In the genomic region with DNA sequence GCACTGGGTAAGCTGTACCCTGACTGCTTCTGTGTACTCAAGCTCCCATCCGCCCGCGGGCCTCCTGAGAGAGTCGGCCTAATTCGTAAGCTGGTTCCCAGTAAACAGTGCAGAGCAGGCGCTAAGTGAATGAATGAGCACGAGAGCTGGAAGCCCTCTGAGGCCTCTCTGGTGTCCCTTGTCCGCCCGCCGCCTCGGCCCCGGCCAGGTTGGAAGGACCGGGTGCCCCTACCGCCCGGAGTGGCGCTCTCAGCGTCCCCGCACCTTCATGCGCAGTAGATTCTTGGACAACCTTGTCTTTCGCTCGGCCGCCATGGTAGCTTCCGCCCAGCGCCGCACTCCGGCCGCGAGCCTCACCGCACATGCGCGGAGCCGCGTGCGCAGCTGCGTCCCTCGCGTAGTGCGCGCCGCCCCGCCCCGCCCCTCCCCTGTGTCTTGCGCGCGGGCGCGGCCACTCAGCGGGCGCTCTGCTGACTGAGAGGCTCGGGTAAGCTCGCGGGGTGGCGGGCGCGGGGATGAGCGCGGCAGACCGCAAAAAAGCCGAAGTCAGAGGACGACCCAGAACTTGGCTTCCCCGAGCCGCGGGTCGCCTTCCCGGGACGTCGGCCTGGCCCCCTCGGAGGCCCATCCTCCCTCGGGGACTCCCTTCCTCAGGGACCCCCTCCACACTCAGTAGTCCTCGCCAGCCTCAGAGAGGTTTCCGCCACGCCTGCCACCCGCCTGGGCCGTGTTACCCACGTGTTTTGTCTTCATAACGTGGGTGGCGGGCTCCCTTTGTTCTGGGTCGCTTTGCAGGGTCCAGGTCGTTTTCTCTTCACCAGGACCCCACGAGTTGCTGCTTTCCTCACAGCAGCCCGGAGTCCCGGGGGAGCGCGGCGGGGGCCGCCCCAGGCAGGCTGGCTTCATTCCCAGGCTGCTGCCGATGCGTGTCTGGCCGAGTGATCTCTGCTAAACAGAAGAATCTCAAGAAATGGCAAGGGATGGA, we compare ENCODE assay signal across 8 cellular contexts. TPM values are rescaled to one million over a fixed set of nuclear protein-coding genes. Genes with fewer than 3 reads are reported as not detected.
DNase-seq lines count a peak whose midpoint lies in the region; ATAC-seq, FAIRE-seq and TF ChIP-seq lines count a peak whose summit lies in the region.

A gene with protein sequence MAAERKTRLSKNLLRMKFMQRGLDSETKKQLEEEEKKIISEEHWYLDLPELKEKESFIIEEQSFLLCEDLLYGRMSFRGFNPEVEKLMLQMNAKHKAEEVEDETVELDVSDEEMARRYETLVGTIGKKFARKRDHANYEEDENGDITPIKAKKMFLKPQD (minus strand): TSS at position 364 of the 985 bp plus-strand sequence. CDS start 49 bp downstream, at position 315.

- H3K27me3 Mint-ChIP-seq in progenitor cell of endocrine pancreas, result peaks cover 35% of the 10 kb centered on the region

- peak; percentile 42; the same call in 1 of the 2 replicates for TF ChIP-seq POLR2A in GM12891 (IDR thresholded peaks at IDR 0.05; ENCODE audit: low read depth, low read length)

- peak within 1 kb of the TSS; percentile 88 for H3K4me3 Mint-ChIP-seq in progenitor cell of endocrine pancreas (ENCODE audit: low read depth)

- ATAC-seq in HG02678 (IDR thresholded peaks at IDR 0.05; ENCODE audit: unreplicated experiment) (peak; percentile 97), left cardiac atrium (peak; percentile 99 to 100), upper lobe of right lung (peak; percentile 100)

- peak; percentile 82 for FAIRE-seq in GM12891 (lab: Jason Lieb, UNC)

- peaks cover 5% of the 10 kb centered on the region for H3K9me3 Mint-ChIP-seq in progenitor cell of endocrine pancreas (ENCODE audit: low read depth)

- peaks cover 13% of the 10 kb centered on the region for H3K4me1 Mint-ChIP-seq in progenitor cell of endocrine pancreas (ENCODE audit: low read depth)

- peaks cover 13% of the 10 kb centered on the region for H3K4me1 ChIP-seq in upper lobe of right lung

- intact Hi-C loops in T-helper 1 cell treated with Interleukin-12 subunit alpha and Interleukin-12 subunit beta and Interleukin-4 antibody, amounts not matched to agents 30 ng/mL and 1 ng/mL, for 36 hours (cut with micrococcal nuclease), result loop anchor here (1.0 to 10.0 kb wide), 10 partner anchors 22 to 1637 kb away; a partner anchor contains a TSS
- intact Hi-C loops in left cardiac atrium (cut with DNase I) (no loop called here), upper lobe of right lung (cut with DNase I) (no loop called here)

- DNase-seq in GM12891 (ENCODE audit: insufficient read length, low spot score) (peak; percentile 89), NCI-H128 (lab: John Stamatoyannopoulos, UW; ENCODE audit: unreplicated experiment) (peak; percentile 34), amniotic epithelial cell (ENCODE audit: low read depth) (peak; percentile 82), left cardiac atrium (peak; percentile 94), progenitor cell of endocrine pancreas (ENCODE audit: low spot score, unreplicated experiment) (peak; percentile 88), upper lobe of right lung (peak; percentile 96)

- H3K27ac Mint-ChIP-seq in progenitor cell of endocrine pancreas, result peak within 1 kb of the TSS; percentile 97

- H3K36me3 ChIP-seq in upper lobe of right lung, result no peaks in the 10 kb centered on the region

- H3K27me3 ChIP-seq in upper lobe of right lung, result peaks cover 12% of the 10 kb centered on the region

- no peaks in the 10 kb centered on the region for H3K9me3 ChIP-seq in upper lobe of right lung

- peaks cover 18% of the 10 kb centered on the region for H3K36me3 Mint-ChIP-seq in progenitor cell of endocrine pancreas (ENCODE audit: insufficient read depth)

- no peak for TF ChIP-seq CTCF in progenitor cell of endocrine pancreas (IDR thresholded peaks at IDR 0.05; ENCODE audit: unreplicated experiment)
- TF ChIP-seq CTCF in upper lobe of right lung (IDR thresholded peaks at IDR 0.05), result peak; percentile 16

- peak within 1 kb of the TSS; percentile 82 for H3K27ac ChIP-seq in upper lobe of right lung

- peak within 1 kb of the TSS; percentile 83 for H3K4me3 ChIP-seq in upper lobe of right lung

TF ChIP-seq in GM12891, 5 proteins besides CTCF, POLR2A, EP300 and RAD21:
- 0 out of 2 replicates have a peak, but pooled peaks have one; percentile 8 for TF ChIP-seq POU2F2 (IDR thresholded peaks at IDR 0.05; ENCODE audit: low read depth, low read length)
- TF ChIP-seq SPI1 (IDR thresholded peaks at IDR 0.05; ENCODE audit: low read depth, low read length), result no peak
- TF ChIP-seq TAF1 (IDR thresholded peaks at IDR 0.05; ENCODE audit: low read depth, low read length), result no peak
- TF ChIP-seq POLR2AphosphoS5 (IDR thresholded peaks at IDR 0.05; ENCODE audit: low read depth, low read length), result peak; percentile 56; the same call in 1 of the 2 replicates
- peak; percentile 3 for TF ChIP-seq PAX5 (IDR thresholded peaks at IDR 0.05; ENCODE audit: insufficient read depth, low read length, severe bottlenecking)

RNA-seq across cellular contexts. Expression of the gene that starts here (rescaled TPM):
- 14.6 TPM for polyA plus RNA-seq in GM12891 (2012; ENCODE audit: low read depth, missing spikeins)
- total RNA-seq in T-helper 1 cell treated with Interleukin-12 subunit alpha and Interleukin-12 subunit beta and Interleukin-4 antibody, amounts not matched to agents 30 ng/mL and 1 ng/mL, for 36 hours, result 28.2 and 34.6 TPM in 2 replicates
- total RNA-seq in left cardiac atrium, result 10 to 100 TPM; 10.0 to 12.2 TPM
- 41.6 and 41.9 TPM in 2 replicates for total RNA-seq in progenitor cell of endocrine pancreas
- total RNA-seq in upper lobe of right lung, result 24.3 TPM

Comparison
In these comparisons a context has a peak if more than half of its experiments do, and no peak if none do; other contexts are left out.
1. Peak in every context shown above with its lines: DNase-seq, ATAC-seq, H3K4me3 ChIP-seq and H3K27ac ChIP-seq.
2. DNase-seq: peak in every context shown above with its lines; median percentile 96 in upper lobe of right lung; 94 in left cardiac atrium; 89 in GM12891; 88 in progenitor cell of endocrine pancreas; 82 in amniotic epithelial cell; 34 in NCI-H128.